Comparison of ENCODE assay signal across 2 cellular contexts in genomic region chr2:203664029-203664755, GRCh38.
TF ChIP-seq lines count a peak whose summit lies in the region.

No MANE protein-coding gene starts in this region.

TF ChIP-seq in HepG2, 621 proteins besides CTCF, POLR2A, EP300 and RAD21 (continued from another document):
- TF ChIP-seq TFDP2 (CRISPR knock-in tag; IDR thresholded peaks at IDR 0.05) (no peak), RXRA (CRISPR knock-in tag; IDR thresholded peaks at IDR 0.05) (no peak), ZNF839 (CRISPR knock-in tag; IDR thresholded peaks at IDR 0.05; ENCODE audit: borderline replicate concordance) (no peak), ZFP36L2 (CRISPR knock-in tag; IDR thresholded peaks at IDR 0.05) (no peak), ZNF501 (CRISPR knock-in tag; IDR thresholded peaks at IDR 0.05) (0 out of 2 replicates have a peak, but pooled peaks have one; percentile 26), ZNF354B (CRISPR knock-in tag; IDR thresholded peaks at IDR 0.05) (no peak), ZNF605 (CRISPR knock-in tag; IDR thresholded peaks at IDR 0.05) (peak; percentile 60; the same call in 1 of the 2 replicates), STAT6 (CRISPR knock-in tag; IDR thresholded peaks at IDR 0.05; ENCODE audit: borderline replicate concordance) (no peak)

TF ChIP-seq in WTC11, 78 proteins besides CTCF, POLR2A, EP300 and RAD21 (continued from another document):
- TF ChIP-seq AR (CRISPR knock-in tag; IDR thresholded peaks at IDR 0.05) (no peak), MXD4 (CRISPR knock-in tag; IDR thresholded peaks at IDR 0.05; ENCODE audit: borderline replicate concordance) (no peak)
TF ChIP-seq in WTC11: peak in this region for 0.
